ENCODE assay signal across 16 cellular contexts in the genomic region with DNA sequence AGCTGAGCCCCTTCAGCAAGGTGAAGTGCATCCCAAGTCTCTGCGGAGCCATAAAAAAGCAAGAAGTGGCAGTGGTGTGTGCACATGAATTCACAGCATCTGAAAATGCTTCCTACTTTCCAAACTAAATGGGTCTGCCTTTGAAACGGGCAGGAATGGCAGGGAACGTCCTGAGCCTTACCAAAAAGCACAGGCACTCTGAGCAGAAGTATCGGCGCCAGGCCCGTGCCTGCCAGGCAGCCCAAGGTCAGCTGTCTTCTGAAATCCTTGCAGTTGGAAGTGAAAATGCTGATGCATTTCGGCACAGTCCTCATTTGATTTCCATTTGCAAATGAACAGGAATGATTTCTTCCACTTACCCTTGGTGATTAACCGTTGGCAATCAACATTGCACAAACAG. TPM values are rescaled to one million over a fixed set of nuclear protein-coding genes. Genes with fewer than 3 reads are reported as not detected.
"Had no signal": no experiment of that assay in that cellular context is flagged by ENCODE, and none has a peak within 500 bp of the region (broad histone marks: within the 10 kb centered on the region; RNA-seq: fewer than 3 reads in every experiment).

No MANE protein-coding gene starts in this region.

- H3K9ac ChIP-seq: KMS-11 had no signal

- H3K4me3 ChIP-seq: SJSA1, SK-N-MC had no signal

- H3K4me2 ChIP-seq: KMS-11 had no signal

- H3K36me3 ChIP-seq: SJSA1 had no signal

- H3K4me1 ChIP-seq: SJSA1 had no signal

- H3K27ac ChIP-seq: KMS-11, SJSA1, SK-N-MC had no signal

- DNase-seq: IMR-90, MV-4-11, NCI-H1048, NCI-H1105, NCI-H2029 treated with DMSO at 0.1 percent for 48 hours, NCI-H2227 treated with DMSO at 0.1 percent for 48 hours, NCI-H524 treated with DMSO at 0.1 percent for 48 hours, NCI-H69, NCI-H774, Right ventricle myocardium superior, RPMI8226, SIG-M5 had no signal

RNA-seq across cellular contexts. Expression of a gene that starts 47.6 kb away (rescaled TPM):
- total RNA-seq: IMR-90, LHCN-M2, Right ventricle myocardium superior, SJSA1 had no signal
